Comparison of ENCODE assay signal across 22 cellular contexts in the genomic region with DNA sequence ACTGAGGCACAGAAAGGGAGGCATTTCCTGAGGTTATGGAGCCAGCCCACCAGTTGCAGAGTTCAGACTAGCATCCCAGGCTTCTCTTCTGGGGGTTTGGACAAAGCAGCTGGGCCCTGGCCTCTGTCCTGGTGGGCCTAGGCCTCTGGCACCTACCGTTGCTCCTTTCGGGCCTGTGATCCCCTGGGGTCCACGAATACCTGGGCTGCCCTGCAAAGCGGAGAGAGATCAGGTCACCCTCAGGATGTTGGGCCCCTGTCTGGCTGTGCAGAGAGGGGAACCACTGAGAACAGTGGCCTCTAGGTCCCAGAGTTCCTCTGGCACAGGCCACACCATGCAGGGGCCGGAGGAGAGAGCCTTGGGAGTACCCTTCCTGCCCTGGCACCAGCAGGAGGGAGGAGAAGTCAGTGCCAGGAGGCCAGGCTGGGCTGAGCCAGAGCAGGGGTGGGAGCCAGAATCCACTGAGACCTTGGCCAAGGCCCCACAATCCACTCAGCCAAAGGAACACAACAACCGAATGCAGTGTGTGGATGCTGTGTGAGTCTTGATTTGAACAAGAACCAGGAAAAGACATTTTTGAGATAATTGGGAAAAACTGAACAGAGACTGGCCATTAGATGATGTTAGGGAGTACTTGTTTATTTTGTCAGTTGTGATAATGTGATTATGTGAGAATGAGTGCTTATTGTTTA. TPM values are rescaled to one million over a fixed set of nuclear protein-coding genes. Genes with fewer than 3 reads are reported as not detected.
DNase-seq lines count a peak whose midpoint lies in the region; ATAC-seq and TF ChIP-seq lines count a peak whose summit lies in the region.
"Had no signal": no experiment of that assay in that cellular context is flagged by ENCODE, and none has a peak within 500 bp of the region (broad histone marks: within the 10 kb centered on the region; RNA-seq: fewer than 3 reads in every experiment).

No MANE protein-coding gene starts in this region.

- no peak for ATAC-seq in HG02642 (IDR thresholded peaks at IDR 0.05; ENCODE audit: poor library complexity, unreplicated experiment)
- ATAC-seq: mucosa of descending colon had no signal

- WGBS in stomach, 5 donors: 50 to 73% (median 68%) methylated on average over 5 to 6 of the region's 6 CpGs

- no peaks in the 10 kb centered on the region for H3K36me3 Mint-ChIP-seq in immature natural killer cell

- no peaks in the 10 kb centered on the region for H3K9me3 ChIP-seq in stomach
- H3K9me3 ChIP-seq: Caco-2, HAP-1, mucosa of descending colon had no signal

- H3K27ac Mint-ChIP-seq in immature natural killer cell: no peak overlapping the region
- H3K27ac Mint-ChIP-seq: stimulated activated naive CD8-positive, alpha-beta T cell treated with anti-CD3 and anti-CD28 coated beads, Interleukin-15, Interleukin-2, amounts not matched to agents 100 ng/mL and 50 ng/mL, for 24 hours had no signal

- H3K36me3 ChIP-seq in stomach: no peaks in the 10 kb centered on the region
- H3K36me3 ChIP-seq: HAP-1 had no signal

- TF ChIP-seq CTCF in coronary artery (IDR thresholded peaks at IDR 0.05) (no peak), stomach (IDR thresholded peaks at IDR 0.05) (no peak)

- no peak for TF ChIP-seq EP300 in stomach (IDR thresholded peaks at IDR 0.05)

- DNase-seq in NCI-H446 treated with DMSO at 0.1 percent for 48 hours (lab: John Stamatoyannopoulos, UW) (peak; percentile 71), coronary artery (ENCODE audit: low spot score) (no peak), stomach (peak; percentile 62), NCI-H774 (lab: John Stamatoyannopoulos, UW) (no peak), immature natural killer cell (no peak), NCI-H1048 (lab: John Stamatoyannopoulos, UW) (no peak)
- DNase-seq: activated CD4-positive, alpha-beta T cell treated with anti-CD3 and anti-CD28 coated beads for 1 hour; Caco-2; mucosa of descending colon; NCI-H1092 treated with DMSO at 0.1 percent for 48 hours; NCI-H2107; NCI-H69; PC-9; stimulated activated CD4-positive, alpha-beta T cell treated with anti-CD3 and anti-CD28 coated beads, Interleukin-2, amount 100 ng/mL, for 24 hours; T-helper 9 cell had no signal

- no peaks in the 10 kb centered on the region for H3K9me3 Mint-ChIP-seq in immature natural killer cell
- H3K9me3 Mint-ChIP-seq: central memory CD8-positive, alpha-beta T cell; stimulated activated naive CD8-positive, alpha-beta T cell treated with anti-CD3 and anti-CD28 coated beads, Interleukin-15, Interleukin-2, amounts not matched to agents 100 ng/mL and 50 ng/mL, for 24 hours had no signal

- H3K4me3 ChIP-seq in coronary artery (no peak overlapping the region), stomach (no peak overlapping the region)
- H3K4me3 ChIP-seq: HAP-1, mucosa of descending colon, PC-9, SK-N-MC had no signal

- H3K27ac ChIP-seq in coronary artery: peak overlapping the region; percentile 47 to 54
- peak overlapping the region; percentile 86 for H3K27ac ChIP-seq in layer of hippocampus (ENCODE audit: low read depth, low read length)
- no peak overlapping the region for H3K27ac ChIP-seq in stomach
- H3K27ac ChIP-seq: KMS-11, PC-9, SK-N-MC had no signal

- H3K4me3 Mint-ChIP-seq in immature natural killer cell: no peak overlapping the region
- H3K4me3 Mint-ChIP-seq: central memory CD8-positive, alpha-beta T cell; stimulated activated naive CD8-positive, alpha-beta T cell treated with anti-CD3 and anti-CD28 coated beads, Interleukin-15, Interleukin-2, amounts not matched to agents 100 ng/mL and 50 ng/mL, for 24 hours had no signal

- intact Hi-C loops in stomach (cut with DNase I; ENCODE audit: low total_unique reads): no loop called here

- H3K27me3 ChIP-seq in layer of hippocampus (ENCODE audit: control insufficient read depth, insufficient read depth, low read length): no peaks in the 10 kb centered on the region
- peaks cover 0 to 12% (median 0%) of the 10 kb centered on the region in 3 donors for H3K27me3 ChIP-seq in stomach

- H3K4me1 Mint-ChIP-seq in immature natural killer cell: no peaks in the 10 kb centered on the region
- H3K4me1 Mint-ChIP-seq: central memory CD8-positive, alpha-beta T cell had no signal

- peaks cover 0 to 23% (median 9%) of the 10 kb centered on the region in 4 donors for H3K4me1 ChIP-seq in stomach
- H3K4me1 ChIP-seq: Caco-2, HAP-1 had no signal

- H3K27me3 Mint-ChIP-seq in immature natural killer cell (ENCODE audit: low read depth in 3 of 3): peaks cover 0 to 3% (median 2%) of the 10 kb centered on the region in 3 donors
- H3K27me3 Mint-ChIP-seq: central memory CD8-positive, alpha-beta T cell; stimulated activated naive CD8-positive, alpha-beta T cell treated with anti-CD3 and anti-CD28 coated beads, Interleukin-15, Interleukin-2, amounts not matched to agents 100 ng/mL and 50 ng/mL, for 24 hours had no signal

- no peak for TF ChIP-seq POLR2A in stomach (IDR thresholded peaks at IDR 0.05)

RNA-seq across cellular contexts. Expression of a gene that starts 8.9 kb away (rescaled TPM):
- total RNA-seq in stomach: 10 to 100 TPM in 4 of 5 donors, 1 to 10 TPM in 1; 7.2 to 79.0 (median 30.3) TPM
- polyA plus RNA-seq in stomach (10 to 100 TPM in 1 of 3 donors, 1 to 10 TPM in 2; 5.7 to 19.1 (median 7.5) TPM), immature natural killer cell (1 to 10 TPM in 2 of 3 donors, not detected in 1; 1.8 to 2.2 TPM)

RNA-seq across cellular contexts. Expression of a gene that starts 50.1 kb away (rescaled TPM):
- 10 to 100 TPM in 4 of 5 donors, 1 to 10 TPM in 1; 7.8 to 67.7 (median 23.2) TPM for total RNA-seq in stomach
- polyA plus RNA-seq in stomach: 10 to 100 TPM in 2 of 3 donors, 1 to 10 TPM in 1; 9.6 to 14.3 (median 14.1) TPM
- 10 to 100 TPM; 34.3 to 47.6 (median 41.0) TPM for polyA plus RNA-seq in immature natural killer cell

Comparison
In these comparisons a context has a peak if more than half of its experiments do, and no peak if none do; other contexts are left out.
1. DNase-seq: peak in NCI-H446 treated with DMSO at 0.1 percent for 48 hours (single experiment) and stomach (single experiment); none in coronary artery (single experiment), NCI-H774 (single experiment), immature natural killer cell (0 of 3) and NCI-H1048 (single experiment).
2. H3K27ac ChIP-seq: peak in coronary artery (2 of 2) and layer of hippocampus (single experiment); none in stomach (0 of 5).